Comparison of ENCODE assay signal across 25 cellular contexts in the genomic region with DNA sequence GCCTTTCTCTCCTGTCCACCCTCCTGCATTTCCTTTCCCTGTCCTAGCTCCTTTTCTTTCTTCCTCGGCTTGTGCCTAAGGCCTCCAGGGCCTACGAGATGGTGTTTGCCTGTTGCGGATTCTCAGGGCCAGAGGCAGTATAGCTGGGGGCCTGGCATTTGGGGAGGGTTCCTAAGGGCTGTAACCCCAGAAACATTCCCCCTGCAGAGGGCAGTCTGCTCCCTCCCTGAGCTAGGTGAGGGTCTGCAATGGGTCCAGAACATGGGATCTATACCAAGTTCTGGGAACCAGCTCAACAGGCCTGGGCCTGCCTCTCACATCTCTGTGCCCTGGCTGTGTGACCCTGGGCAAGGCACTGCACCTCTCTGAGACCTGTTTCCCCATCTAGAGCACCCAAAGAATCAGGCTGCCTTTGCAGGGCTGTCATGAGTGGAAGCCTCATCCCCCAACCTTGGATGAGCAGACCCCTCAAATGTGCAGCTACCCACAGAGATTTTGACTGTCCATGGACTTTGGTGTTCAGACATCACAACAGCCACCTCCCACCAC.
DNase-seq lines count a peak whose midpoint lies in the region; ATAC-seq, FAIRE-seq and TF ChIP-seq lines count a peak whose summit lies in the region.
"Had no signal": no experiment of that assay in that cellular context is flagged by ENCODE, and none has a peak within 500 bp of the region (broad histone marks: within the 10 kb centered on the region; RNA-seq: fewer than 3 reads in every experiment).

No MANE protein-coding gene starts in this region.

- no peak overlapping the region for H3K23ac ChIP-seq in mesendoderm (ENCODE audit: low read length)

- H3K27ac ChIP-seq in HepG2 (ENCODE audit: extremely low read length, insufficient read depth, low read length) (no peak overlapping the region), right lobe of liver (no peak overlapping the region), mesendoderm (ENCODE audit: low read depth, low read length) (no peak overlapping the region)
- H3K27ac ChIP-seq: dorsolateral prefrontal cortex, SK-N-MC, thoracic aorta had no signal

- DNase-seq in HepG2 (ENCODE audit: low spot score) = no peak
- DNase-seq in right lobe of liver = no peak
- peak; percentile 39 for DNase-seq in WTC11 (ENCODE audit: low spot score)
- DNase-seq in mesendoderm = peak; percentile 31
- no peak for DNase-seq in GM13977 (ENCODE audit: low spot score)
- DNase-seq in NCI-H1092 treated with DMSO at 0.1 percent for 48 hours (lab: John Stamatoyannopoulos, UW) = no peak
- no peak for DNase-seq in NCI-H1436 (lab: John Stamatoyannopoulos, UW)
- DNase-seq: anterior cingulate cortex; C1 segment of cervical spinal cord; dorsolateral prefrontal cortex; left cardiac atrium; NCI-H1417; NCI-H2107; NK-92 treated with Interleukin-12 subunit alpha and Interleukin-12 subunit beta, amount 100 ng/mL, for 24 hours; nucleus accumbens; stimulated activated naive CD4-positive, alpha-beta T cell treated with Interleukin-2 at 50 U/mL for 16 hours had no signal

- CTCF ChIA-PET in HepG2 (lab: Yijun Ruan, JAX; ENCODE audit: low intra/inter-chr PET ratio, low total read pairs) = no interaction called here
- CTCF ChIA-PET in WTC11 (lab: Charles Lee) = interaction anchor here (0.6 to 2.1 kb wide), 24 partner anchors 9 to 243 kb away, joined by 3 to 15 read pairs (median 4); no protein-coding TSS in a partner anchor

- no peak overlapping the region for H2BK15ac ChIP-seq in mesendoderm (replicated peaks; ENCODE audit: low read depth)

- no peaks in the 10 kb centered on the region for H3K27me3 Mint-ChIP-seq in WTC11 (ENCODE audit: low read depth)
- H3K27me3 Mint-ChIP-seq: central memory CD8-positive, alpha-beta T cell had no signal

- intact Hi-C loops in HepG2 (cut with micrococcal nuclease; ENCODE audit: unreplicated experiment) (no loop called here), right lobe of liver (cut with DNase I) (no loop called here)

- WGBS in HepG2 (ENCODE audit: low lambda C conversion rate) = 24% methylated on average over 3 of the region's 3 CpGs
- 81% methylated on average over 3 of the region's 3 CpGs for WGBS in right lobe of liver (ENCODE audit: insufficient coverage, low coverage, low lambda C conversion rate, missing lambda C conversion rate)
- WGBS in mesendoderm (ENCODE audit: extremely low coverage, insufficient coverage, low lambda C conversion rate) = no CpG with 5 or more reads among the region's 3 CpGs

- H3K9ac ChIP-seq in HepG2 (ENCODE audit: insufficient read depth, low read depth, low read length) (no peak overlapping the region), mesendoderm (ENCODE audit: low read length) (no peak overlapping the region)

- no peak for TF ChIP-seq RAD21 in HepG2 (CRISPR knock-in tag; IDR thresholded peaks at IDR 0.05)

- TF ChIP-seq CTCF in HepG2 (CRISPR knock-in tag; IDR thresholded peaks at IDR 0.05) (peak; percentile 34), right lobe of liver (IDR thresholded peaks at IDR 0.05) (no peak), WTC11 (IDR thresholded peaks at IDR 0.05) (no peak), GM13977 (IDR thresholded peaks at IDR 0.05; ENCODE audit: extremely low read depth, insufficient read depth, missing control alignments) (no peak)

- no peak overlapping the region for H3K4me2 ChIP-seq in HepG2 (ENCODE audit: low read depth, low read length)
- H3K4me2 ChIP-seq in mesendoderm (ENCODE audit: low read length) = no peak overlapping the region

- H3K27ac Mint-ChIP-seq in WTC11 = peak overlapping the region; percentile 89
- H3K27ac Mint-ChIP-seq: activated naive CD4-positive, alpha-beta T cell treated with anti-CD3 and anti-CD28 coated beads, Interleukin-2, amount 50 U/mL, for 72 hours; activated T-helper 1 cell treated with anti-CD3 and anti-CD28 coated beads, Interleukin-12 subunit alpha, Interleukin-12 subunit beta, Interleukin-2, Interleukin-4 antibody, amounts not matched to agents 30 ng/mL and 10 ng/mL and 1 ng/mL, durations not matched to agents 14 hours and 24 hours and 36 hours; memory B cell had no signal

- no peak overlapping the region for H3K4ac ChIP-seq in mesendoderm (ENCODE audit: low read depth, low read length)

- H3K27me3 ChIP-seq in HepG2 (ENCODE audit: control insufficient read depth in 1 of 2, insufficient read depth in 2 of 2, low read length in 2 of 2) (peaks cover 3 to 48% of the 10 kb centered on the region in 2 experiments; a peak in 4 of 5 replicates), right lobe of liver (no peaks in the 10 kb centered on the region), mesendoderm (ENCODE audit: insufficient read depth, low read length, poor library complexity) (no peaks in the 10 kb centered on the region)
- H3K27me3 ChIP-seq: dorsolateral prefrontal cortex had no signal

- H3K4me3 Mint-ChIP-seq in WTC11 = no peak overlapping the region
- H3K4me3 Mint-ChIP-seq: activated T-helper 1 cell treated with anti-CD3 and anti-CD28 coated beads, Interleukin-12 subunit alpha, Interleukin-12 subunit beta, Interleukin-2, Interleukin-4 antibody, amounts not matched to agents 30 ng/mL and 10 ng/mL and 1 ng/mL, durations not matched to agents 14 hours and 24 hours and 36 hours; central memory CD8-positive, alpha-beta T cell; memory B cell had no signal

- H3K4me1 Mint-ChIP-seq in WTC11 = peaks cover 32% of the 10 kb centered on the region
- H3K4me1 Mint-ChIP-seq: central memory CD8-positive, alpha-beta T cell; memory B cell had no signal

- H3K4me3 ChIP-seq in HepG2 (replicated peaks in 1 of 3; ENCODE audit: insufficient read depth in 1 of 3, low read depth in 2 of 3, low read length in 3 of 3) (no peak overlapping the region), right lobe of liver (no peak overlapping the region), mesendoderm (ENCODE audit: low read length) (no peak overlapping the region)
- H3K4me3 ChIP-seq: dorsolateral prefrontal cortex, SK-N-MC, thoracic aorta had no signal

- FAIRE-seq in HepG2 (lab: Jason Lieb, UNC) = no peak
- FAIRE-seq: endothelial cell of umbilical vein, GM12891 had no signal

- H3K4me1 ChIP-seq in HepG2 (ENCODE audit: insufficient read depth, low read length) (no peaks in the 10 kb centered on the region), right lobe of liver (no peaks in the 10 kb centered on the region), mesendoderm (ENCODE audit: control insufficient read depth, low read depth, low read length) (no peaks in the 10 kb centered on the region)

- ATAC-seq in HepG2 = no peak
- no peak for ATAC-seq in right lobe of liver
- ATAC-seq in WTC11 = peak; percentile 67
- no peak for ATAC-seq in GM19328 (IDR thresholded peaks at IDR 0.05; ENCODE audit: unreplicated experiment)
- ATAC-seq: activated naive CD4-positive, alpha-beta T cell treated with anti-CD3 and anti-CD28 coated beads, Interleukin-2, amount 50 U/mL, for 72 hours; left cardiac atrium had no signal

- peaks cover 5% of the 10 kb centered on the region; the same call in 1 of the 2 replicates for H3K36me3 Mint-ChIP-seq in WTC11
- H3K36me3 Mint-ChIP-seq: activated naive CD4-positive, alpha-beta T cell treated with anti-CD3 and anti-CD28 coated beads, Interleukin-2, amount 50 U/mL, for 72 hours; memory B cell had no signal

- H4K20me1 ChIP-seq in HepG2 (ENCODE audit: insufficient read depth, low read length) = no peaks in the 10 kb centered on the region; the same call in 1 of the 2 replicates

- no peak overlapping the region for H3K18ac ChIP-seq in mesendoderm (ENCODE audit: low read length)

- H3K9me3 Mint-ChIP-seq in WTC11 = no peaks in the 10 kb centered on the region
- H3K9me3 Mint-ChIP-seq: activated naive CD4-positive, alpha-beta T cell treated with anti-CD3 and anti-CD28 coated beads, Interleukin-2, amount 50 U/mL, for 72 hours; activated T-helper 1 cell treated with anti-CD3 and anti-CD28 coated beads, Interleukin-12 subunit alpha, Interleukin-12 subunit beta, Interleukin-2, Interleukin-4 antibody, amounts not matched to agents 30 ng/mL and 10 ng/mL and 1 ng/mL, durations not matched to agents 14 hours and 24 hours and 36 hours; central memory CD8-positive, alpha-beta T cell; memory B cell had no signal

- H3K79me2 ChIP-seq in HepG2 (ENCODE audit: insufficient read depth, low read length) = no peaks in the 10 kb centered on the region
- H3K79me2 ChIP-seq in mesendoderm (ENCODE audit: control insufficient read depth, insufficient read depth, low read length) = no peaks in the 10 kb centered on the region

- no peak overlapping the region for H4K8ac ChIP-seq in mesendoderm (ENCODE audit: low read depth, low read length)

- H3K9me3 ChIP-seq in HepG2 (ENCODE audit: low read length) (no peaks in the 10 kb centered on the region), right lobe of liver (no peaks in the 10 kb centered on the region)
- H3K9me3 ChIP-seq: thoracic aorta had no signal

- TF ChIP-seq EP300 in HepG2 (IDR thresholded peaks at IDR 0.05; ENCODE audit: low read depth in 2 of 2, low read length in 2 of 2) (no peak), HepG2 (CRISPR knock-in tag; IDR thresholded peaks at IDR 0.05; ENCODE audit: borderline replicate concordance) (no peak)

- no peak overlapping the region for H4K5ac ChIP-seq in mesendoderm (ENCODE audit: low read length)

- H2AK5ac ChIP-seq in mesendoderm (ENCODE audit: low read length) = no peak overlapping the region

- TF ChIP-seq POLR2A in HepG2 (IDR thresholded peaks at IDR 0.05; ENCODE audit: insufficient read depth in 1 of 2, low read depth in 2 of 2, low read length in 2 of 2) (no peak), right lobe of liver (IDR thresholded peaks at IDR 0.05) (no peak)

- no peak overlapping the region for H2BK120ac ChIP-seq in mesendoderm (ENCODE audit: low read depth, low read length)

- POLR2A ChIA-PET in HepG2 (lab: Yijun Ruan, JAX) = no interaction called here
- POLR2A ChIA-PET in WTC11 (lab: Charles Lee) = no interaction called here

- no peak overlapping the region for H2BK5ac ChIP-seq in mesendoderm (ENCODE audit: low read length)

- in situ Hi-C loops in HepG2 (cut with HindIII; ENCODE audit: extremely low pct_ligation_motif_present, low pct_unique_long_range_greater_than_20kb) = no loop called here
- in situ Hi-C loops in GM13977 (cut with MboI; ENCODE audit: low pct_unique_long_range_greater_than_20kb, low sequenced_read_pairs, unreplicated experiment) = no loop called here

- H2AFZ ChIP-seq in HepG2 (ENCODE audit: low read length) = no peak overlapping the region

- peaks cover 27% of the 10 kb centered on the region for H3K79me1 ChIP-seq in mesendoderm (ENCODE audit: low read length)

- H3K36me3 ChIP-seq in HepG2 (replicated peaks in 1 of 2; ENCODE audit: control insufficient read depth in 1 of 2, insufficient read depth in 2 of 2, low read length in 2 of 2) = no peaks in the 10 kb centered on the region
- H3K36me3 ChIP-seq in right lobe of liver = no peaks in the 10 kb centered on the region
- peaks cover 1% of the 10 kb centered on the region for H3K36me3 ChIP-seq in mesendoderm (ENCODE audit: control insufficient read depth, insufficient read depth, low read length)
- H3K36me3 ChIP-seq: thoracic aorta had no signal

- no TSS peak for BruUV-seq in HepG2 (replicated peaks; lab: Mats Ljungman, UMichigan)

- H3K56ac ChIP-seq in mesendoderm (ENCODE audit: low read length) = no peak overlapping the region

TF ChIP-seq in HepG2, 621 proteins besides CTCF, POLR2A, EP300 and RAD21 (continues in another document):
- TF ChIP-seq STAG1 (CRISPR knock-in tag; IDR thresholded peaks at IDR 0.05) = peak; percentile 37; the same call in 1 of the 2 replicates

TF ChIP-seq in WTC11, 78 proteins besides CTCF, POLR2A, EP300 and RAD21 (continues in another document):
- no peak for TF ChIP-seq ZBTB21 (CRISPR knock-in tag; IDR thresholded peaks at IDR 0.05; ENCODE audit: borderline replicate concordance)

Comparison
In these comparisons a context has a peak if more than half of its experiments do, and no peak if none do; other contexts are left out.
1. DNase-seq: peak in WTC11 (single experiment) and mesendoderm (single experiment); none in HepG2 (single experiment), right lobe of liver (0 of 3), GM13977 (single experiment), NCI-H1092 treated with DMSO at 0.1 percent for 48 hours (single experiment) and NCI-H1436 (single experiment).